ENCODE assay signal across 30 cellular contexts in the genomic region with DNA sequence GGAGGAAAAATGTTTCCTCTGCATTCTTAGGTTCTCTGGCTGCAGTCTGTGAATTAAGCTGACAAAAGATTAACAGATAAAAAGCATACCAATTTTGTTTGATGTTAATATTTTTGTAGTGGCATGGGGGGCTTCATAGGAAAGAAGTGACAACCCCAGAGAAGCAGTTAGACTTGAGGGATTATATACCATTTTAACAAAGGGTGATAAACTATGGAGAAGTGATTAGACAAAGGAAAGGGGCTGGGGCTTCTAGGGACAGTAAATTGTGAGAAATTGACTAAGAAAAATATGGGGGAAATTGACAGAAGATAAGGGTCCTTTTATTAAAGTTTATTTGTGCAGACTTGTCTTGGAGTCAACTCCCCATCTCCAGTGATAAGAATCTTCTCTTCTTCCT. TPM values are rescaled to one million over a fixed set of nuclear protein-coding genes. Genes with fewer than 3 reads are reported as not detected.
"Had no signal": no experiment of that assay in that cellular context is flagged by ENCODE, and none has a peak within 500 bp of the region (broad histone marks: within the 10 kb centered on the region; RNA-seq: fewer than 3 reads in every experiment).

No MANE protein-coding gene starts in this region.

- H3K27ac ChIP-seq: breast epithelium, cardiac muscle cell, coronary artery, dorsolateral prefrontal cortex, esophagus muscularis mucosa, foreskin keratinocyte, gastrocnemius medialis had no signal

- H3K27me3 ChIP-seq: ascending aorta, breast epithelium, cardiac muscle cell, dorsolateral prefrontal cortex, esophagus muscularis mucosa, foreskin keratinocyte, gastrocnemius medialis had no signal

- H3K36me3 ChIP-seq: ascending aorta, cardiac muscle cell, esophagus muscularis mucosa, gastrocnemius medialis had no signal

- H3K9me3 ChIP-seq: ascending aorta, breast epithelium, gastrocnemius medialis had no signal

- DNase-seq: activated CD4-positive, alpha-beta memory T cell treated with anti-CD3 and anti-CD28 coated beads, Interleukin-2, amount 10 ng/mL, durations not matched to agents 7 days and 5 days; activated CD4-positive, alpha-beta T cell treated with anti-CD3 and anti-CD28 coated beads for 1 hour; activated CD4-positive, alpha-beta T cell treated with anti-CD3 and anti-CD28 coated beads for 4 hours; activated CD4-positive, alpha-beta T cell treated with anti-CD3 and anti-CD28 coated beads, Interleukin-2, amount 10 ng/mL, durations not matched to agents 7 days and 5 days; activated CD4-positive, alpha-beta T cell treated with anti-CD3 and anti-CD28 coated beads, Interleukin-2, amount 50 U/mL, for 4 hours; activated CD8-positive, alpha-beta memory T cell treated with anti-CD3 and anti-CD28 coated beads, Interleukin-2, amount 50 U/mL, for 48 hours; activated gamma-delta T cell; activated naive CD4-positive, alpha-beta T cell; activated naive CD4-positive, alpha-beta T cell treated with anti-CD3 and anti-CD28 coated beads, Interleukin-2, amount 10 ng/mL, durations not matched to agents 7 days and 5 days; activated naive CD8-positive, alpha-beta T cell treated with anti-CD3 and anti-CD28 coated beads, Interleukin-2, amount 10 ng/mL, durations not matched to agents 7 days and 5 days; activated T-cell treated with anti-CD3 and anti-CD28 coated beads for 4 hours; activated T-cell treated with anti-CD3 and anti-CD28 coated beads, Interleukin-2, amount 50 U/mL, for 24 hours; activated T-cell treated with anti-CD3 and anti-CD28 coated beads, Interleukin-2, amount 50 U/mL, for 72 hours; central memory CD4-positive, alpha-beta T cell; cerebellar nuclear complex; dorsolateral prefrontal cortex; effector memory CD8-positive, alpha-beta T cell; erythroblast; foreskin keratinocyte; gastrocnemius medialis; glutamatergic neuron; T-helper 2 cell had no signal

- ATAC-seq: activated naive CD4-positive, alpha-beta T cell treated with anti-CD3 and anti-CD28 coated beads, Interleukin-2, amount 50 U/mL, for 72 hours; activated T-cell treated with anti-CD3 and anti-CD28 coated beads, Interleukin-2, amount 50 U/mL, for 72 hours; effector memory CD8-positive, alpha-beta T cell; foreskin keratinocyte; gastrocnemius medialis; WTC11 had no signal

- H3K4me3 ChIP-seq: ascending aorta, breast epithelium, cardiac muscle cell, coronary artery, dorsolateral prefrontal cortex, esophagus muscularis mucosa, gastrocnemius medialis had no signal

- H3K4me1 ChIP-seq: breast epithelium, esophagus muscularis mucosa had no signal

RNA-seq across cellular contexts. Expression of a gene that starts 55.7 kb away (rescaled TPM):
- total RNA-seq: activated CD4-positive, alpha-beta memory T cell treated with anti-CD3 and anti-CD28 coated beads, Interleukin-2, amount 10 ng/mL, durations not matched to agents 7 days and 5 days; activated CD4-positive, alpha-beta T cell treated with anti-CD3 and anti-CD28 coated beads, Interleukin-2, amount 10 ng/mL, durations not matched to agents 7 days and 5 days; activated naive CD4-positive, alpha-beta T cell treated with anti-CD3 and anti-CD28 coated beads, Interleukin-2, amount 50 U/mL, for 72 hours; activated naive CD8-positive, alpha-beta T cell treated with anti-CD3 and anti-CD28 coated beads, Interleukin-2, amount 10 ng/mL, durations not matched to agents 7 days and 5 days; activated T-cell treated with anti-CD3 and anti-CD28 coated beads, Interleukin-2, amount 50 U/mL, for 72 hours; ascending aorta; esophagus muscularis mucosa; gastrocnemius medialis; T-helper 1 cell treated with Interleukin-12 subunit alpha and Interleukin-12 subunit beta and Interleukin-4 antibody, amounts not matched to agents 30 ng/mL and 1 ng/mL, for 36 hours had no signal
- polyA plus RNA-seq: cardiac muscle cell had no signal
